Comparison of ENCODE assay signal across 9 cellular contexts in the genomic region with DNA sequence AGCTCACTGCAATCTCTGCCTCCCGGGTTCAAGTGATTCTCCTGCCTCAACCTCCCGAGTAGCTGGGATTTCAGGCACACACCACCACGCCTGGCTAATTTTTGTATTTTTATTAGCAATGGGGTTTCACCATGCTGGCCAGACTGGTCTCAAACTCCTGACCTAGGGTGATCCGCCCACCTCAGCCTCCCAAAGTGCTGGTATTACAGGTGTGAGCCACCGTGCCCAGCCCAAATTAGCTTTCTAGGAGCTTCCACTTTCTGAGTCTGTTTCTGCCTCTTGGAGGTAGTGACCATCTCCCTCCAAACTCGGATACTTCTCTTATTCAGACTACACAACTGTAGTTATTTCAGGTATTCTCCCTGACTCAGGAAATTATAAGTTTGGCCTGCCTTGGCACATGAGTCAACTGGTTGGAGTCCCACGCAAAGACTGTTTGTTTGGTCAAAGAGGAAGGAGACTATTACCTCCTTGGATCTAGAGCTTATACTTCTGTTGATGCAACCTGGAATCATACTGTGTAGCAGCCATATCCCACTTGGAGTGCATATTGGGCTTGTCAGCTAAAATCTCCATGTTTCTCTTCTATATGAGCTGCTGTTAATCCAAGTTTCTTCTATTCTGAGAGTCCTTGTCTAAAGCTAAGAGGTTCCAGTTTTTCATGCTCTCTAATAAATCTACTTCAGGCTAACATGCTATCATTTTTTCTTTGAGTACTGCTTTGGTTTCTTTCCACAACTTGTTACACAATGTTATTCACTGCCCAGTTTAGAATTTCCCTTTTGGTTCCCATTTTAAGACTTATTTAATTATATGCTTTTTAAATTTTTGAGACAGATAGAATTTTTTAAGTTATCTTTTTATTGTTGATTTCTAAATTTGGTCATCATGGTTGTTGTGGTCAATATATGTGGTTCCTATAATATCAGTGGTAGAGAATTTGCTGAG. TPM values are rescaled to one million over a fixed set of nuclear protein-coding genes. Genes with fewer than 3 reads are reported as not detected.
DNase-seq lines count a peak whose midpoint lies in the region; ATAC-seq and TF ChIP-seq lines count a peak whose summit lies in the region.
"Had no signal": no experiment of that assay in that cellular context is flagged by ENCODE, and none has a peak within 500 bp of the region (broad histone marks: within the 10 kb centered on the region; RNA-seq: fewer than 3 reads in every experiment).

No MANE protein-coding gene starts in this region.

- no peaks in the 10 kb centered on the region for H3K27me3 Mint-ChIP-seq in activated T-cell treated with anti-CD3 and anti-CD28 coated beads, Interleukin-2, amount 50 U/mL, for 72 hours (ENCODE audit: low read depth)
- H3K27me3 Mint-ChIP-seq in activated naive CD8-positive, alpha-beta T cell: no peaks in the 10 kb centered on the region

- H3K9me3 ChIP-seq in tibial artery: no peaks in the 10 kb centered on the region

- peak overlapping the region; percentile 71 to 81 for H3K4me3 Mint-ChIP-seq in activated T-cell treated with anti-CD3 and anti-CD28 coated beads, Interleukin-2, amount 50 U/mL, for 72 hours
- peak overlapping the region; percentile 71 for H3K4me3 Mint-ChIP-seq in activated naive CD8-positive, alpha-beta T cell

- peak overlapping the region; percentile 97 to 99 for H3K27ac ChIP-seq in tibial artery

- H3K27me3 ChIP-seq in tibial artery: no peaks in the 10 kb centered on the region

- H3K27ac Mint-ChIP-seq in activated T-cell treated with anti-CD3 and anti-CD28 coated beads, Interleukin-2, amount 50 U/mL, for 72 hours: peak overlapping the region; percentile 87
- H3K27ac Mint-ChIP-seq in activated naive CD8-positive, alpha-beta T cell: peak overlapping the region; percentile 91

- no peak for ATAC-seq in activated T-cell treated with anti-CD3 and anti-CD28 coated beads, Interleukin-2, amount 50 U/mL, for 72 hours (replicated peaks in 1 of 2)
- no peak for ATAC-seq in GM19467 (IDR thresholded peaks at IDR 0.05; ENCODE audit: unreplicated experiment)

- no peak overlapping the region for H3K4me3 ChIP-seq in tibial artery

- peaks cover 29 to 63% of the 10 kb centered on the region in 2 donors for H3K36me3 Mint-ChIP-seq in activated T-cell treated with anti-CD3 and anti-CD28 coated beads, Interleukin-2, amount 50 U/mL, for 72 hours (ENCODE audit: insufficient read depth in 2 of 2)
- peaks cover 21% of the 10 kb centered on the region for H3K36me3 Mint-ChIP-seq in activated naive CD8-positive, alpha-beta T cell

- H3K36me3 ChIP-seq in tibial artery: no peaks in the 10 kb centered on the region

- no peak for DNase-seq in activated T-cell treated with anti-CD3 and anti-CD28 coated beads, Interleukin-2, amount 50 U/mL, for 72 hours
- DNase-seq in activated T-cell treated with anti-CD3 and anti-CD28 coated beads for 4 hours: no peak
- peak; percentile 71 for DNase-seq in iris pigment epithelial cell (ENCODE audit: low read depth)
- DNase-seq in tibial artery: peak in 1 of 2 donors; percentile 15
- no peak for DNase-seq in NCI-H187 (lab: John Stamatoyannopoulos, UW)
- DNase-seq in NCI-H1105 (lab: John Stamatoyannopoulos, UW): no peak
- DNase-seq: GOT3 had no signal

- peaks cover 0 to 99% (median 64%) of the 10 kb centered on the region in 4 donors for H3K4me1 ChIP-seq in tibial artery

- TF ChIP-seq CTCF in tibial artery (IDR thresholded peaks at IDR 0.05): no peak

- intact Hi-C loops in tibial artery (cut with DNase I; ENCODE audit: low total_unique reads): no loop called here

- H3K4me1 Mint-ChIP-seq in activated T-cell treated with anti-CD3 and anti-CD28 coated beads, Interleukin-2, amount 50 U/mL, for 72 hours (ENCODE audit: low read depth): peaks cover 97% of the 10 kb centered on the region
- H3K4me1 Mint-ChIP-seq in activated naive CD8-positive, alpha-beta T cell (ENCODE audit: low read depth): peaks cover 92% of the 10 kb centered on the region

- no peaks in the 10 kb centered on the region for H3K9me3 Mint-ChIP-seq in activated T-cell treated with anti-CD3 and anti-CD28 coated beads, Interleukin-2, amount 50 U/mL, for 72 hours
- H3K9me3 Mint-ChIP-seq in activated naive CD8-positive, alpha-beta T cell (ENCODE audit: low read depth): no peaks in the 10 kb centered on the region

RNA-seq across cellular contexts. Expression of a gene that starts 7.5 kb away (rescaled TPM):
- 100 to 1,000 TPM; 313 to 348 TPM for total RNA-seq in activated T-cell treated with anti-CD3 and anti-CD28 coated beads, Interleukin-2, amount 50 U/mL, for 72 hours

RNA-seq across cellular contexts. Expression of a gene that starts 52.7 kb away (rescaled TPM):
- total RNA-seq in activated T-cell treated with anti-CD3 and anti-CD28 coated beads, Interleukin-2, amount 50 U/mL, for 72 hours: 100 to 1,000 TPM; 119 to 165 TPM
